In the genomic region with DNA sequence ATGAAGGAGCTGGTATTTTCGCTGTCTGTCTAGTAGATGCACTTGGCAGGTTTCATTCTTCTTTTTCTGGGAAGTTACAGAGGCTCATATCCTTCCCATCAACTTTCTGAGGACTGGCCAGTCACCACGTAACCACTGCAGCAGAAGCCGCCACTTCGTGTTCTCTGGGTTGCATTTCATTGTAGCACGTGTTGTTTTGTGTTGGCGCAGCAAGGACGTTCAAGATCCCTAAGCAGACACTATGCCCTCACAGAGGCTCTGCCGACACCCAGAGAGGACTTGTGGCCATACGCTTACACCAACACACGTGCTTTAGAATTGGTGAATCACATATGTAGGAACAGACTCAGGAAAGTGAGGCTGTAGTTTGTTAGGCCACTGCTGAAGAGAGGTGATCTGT, we compare ENCODE assay signal across 14 cellular contexts. TPM values are rescaled to one million over a fixed set of nuclear protein-coding genes. Genes with fewer than 3 reads are reported as not detected.
"Had no signal": no experiment of that assay in that cellular context is flagged by ENCODE, and none has a peak within 500 bp of the region (broad histone marks: within the 10 kb centered on the region; RNA-seq: fewer than 3 reads in every experiment).

No MANE protein-coding gene starts in this region.

- H3K9me3 ChIP-seq: tibial artery had no signal

- H3K4me3 Mint-ChIP-seq: activated B cell treated with CpG ODN at 0.5 μM for 24 hours; activated naive CD4-positive, alpha-beta T cell treated with anti-CD3 and anti-CD28 coated beads for 36 hours; central memory CD8-positive, alpha-beta T cell; dendritic cell treated with granulocyte-macrophage colony-stimulating factor and Interleukin-4, amounts not matched to agents 40 ng/mL and 50 ng/mL, for 4 days; endodermal cell; naive thymus-derived CD8-positive, alpha-beta T cell; T-helper 17 cell had no signal

- H3K9me3 Mint-ChIP-seq: activated B cell treated with CpG ODN at 0.5 μM for 24 hours; activated naive CD4-positive, alpha-beta T cell treated with anti-CD3 and anti-CD28 coated beads for 36 hours; central memory CD8-positive, alpha-beta T cell; dendritic cell treated with granulocyte-macrophage colony-stimulating factor and Interleukin-4, amounts not matched to agents 40 ng/mL and 50 ng/mL, for 4 days; endodermal cell; naive thymus-derived CD8-positive, alpha-beta T cell had no signal

- H3K27me3 ChIP-seq: tibial artery had no signal

- H3K4me1 Mint-ChIP-seq: activated B cell treated with CpG ODN at 0.5 μM for 24 hours; central memory CD8-positive, alpha-beta T cell; endodermal cell; naive thymus-derived CD8-positive, alpha-beta T cell had no signal

- H3K4me3 ChIP-seq: tibial artery had no signal

- H3K27ac Mint-ChIP-seq: activated B cell treated with CpG ODN at 0.5 μM for 24 hours; activated naive CD4-positive, alpha-beta T cell treated with anti-CD3 and anti-CD28 coated beads for 36 hours; dendritic cell treated with granulocyte-macrophage colony-stimulating factor and Interleukin-4, amounts not matched to agents 40 ng/mL and 50 ng/mL, for 4 days; endodermal cell had no signal

- DNase-seq: activated B cell treated with CpG ODN at 0.5 μM for 24 hours; activated naive CD4-positive, alpha-beta T cell treated with anti-CD3 and anti-CD28 coated beads for 36 hours; naive thymus-derived CD8-positive, alpha-beta T cell; nucleus accumbens; stimulated activated CD4-positive, alpha-beta T cell treated with anti-CD3 and anti-CD28 coated beads, Interleukin-15, amount 100 ng/mL, for 24 hours; stimulated activated CD4-positive, alpha-beta T cell treated with anti-CD3 and anti-CD28 coated beads, Interleukin-4, amount 100 ng/mL, for 4 hours; T-helper 17 cell; tibial artery had no signal

- H3K27me3 Mint-ChIP-seq: activated B cell treated with CpG ODN at 0.5 μM for 24 hours; central memory CD8-positive, alpha-beta T cell; dendritic cell treated with granulocyte-macrophage colony-stimulating factor and Interleukin-4, amounts not matched to agents 40 ng/mL and 50 ng/mL, for 4 days; naive thymus-derived CD8-positive, alpha-beta T cell; T-helper 17 cell had no signal

- ATAC-seq: naive thymus-derived CD8-positive, alpha-beta T cell; SK-N-SH treated with all-trans-retinoic acid at 6 μM for 48 hours; T-helper 17 cell had no signal

RNA-seq across cellular contexts. Expression of a gene that starts 42.2 kb away (rescaled TPM):
- total RNA-seq: glomerular endothelial cell, pulmonary artery endothelial cell, T-helper 17 cell had no signal
- polyA plus RNA-seq: naive thymus-derived CD8-positive, alpha-beta T cell had no signal
